ENCODE assay signal across 17 cellular contexts in genomic region chr16:2773188-2773968, GRCh38. TPM values are rescaled to one million over a fixed set of nuclear protein-coding genes. Genes with fewer than 3 reads are reported as not detected.
DNase-seq lines count a peak whose midpoint lies in the region; ATAC-seq and TF ChIP-seq lines count a peak whose summit lies in the region.
"Had no signal": no experiment of that assay in that cellular context is flagged by ENCODE, and none has a peak within 500 bp of the region (broad histone marks: within the 10 kb centered on the region; RNA-seq: fewer than 3 reads in every experiment).

No MANE protein-coding gene starts in this region.

- H3F3A ChIP-seq in PC-3 (ENCODE audit: low read length, unreplicated experiment) = no peaks in the 10 kb centered on the region

- H3K4me3 Mint-ChIP-seq in activated naive CD4-positive, alpha-beta T cell treated with anti-CD3 and anti-CD28 coated beads for 36 hours = no peak overlapping the region
- no peak overlapping the region for H3K4me3 Mint-ChIP-seq in activated naive CD4-positive, alpha-beta T cell treated with anti-CD3 and anti-CD28 coated beads, Interleukin-2, amount 10 ng/mL, durations not matched to agents 7 days and 5 days
- no peak overlapping the region for H3K4me3 Mint-ChIP-seq in stimulated activated memory B cell treated with anti-CD40 and anti-IgM and Interleukin-4, amounts not matched to agents 10 μg/mL and 1 μg/mL and 100 μg/mL, for 72 hours

- H3K9me3 Mint-ChIP-seq in activated naive CD4-positive, alpha-beta T cell treated with anti-CD3 and anti-CD28 coated beads for 36 hours = no peaks in the 10 kb centered on the region
- H3K9me3 Mint-ChIP-seq in activated naive CD4-positive, alpha-beta T cell treated with anti-CD3 and anti-CD28 coated beads, Interleukin-2, amount 10 ng/mL, durations not matched to agents 7 days and 5 days = no peaks in the 10 kb centered on the region
- H3K9me3 Mint-ChIP-seq in stimulated activated memory B cell treated with anti-CD40 and anti-IgM and Interleukin-4, amounts not matched to agents 10 μg/mL and 1 μg/mL and 100 μg/mL, for 72 hours = no peaks in the 10 kb centered on the region

- POLR2A ChIA-PET in PC-3 (lab: Charles Lee; ENCODE audit: unreplicated experiment) = no interaction called here

- CTCF ChIA-PET in activated naive CD4-positive, alpha-beta T cell treated with anti-CD3 and anti-CD28 coated beads for 36 hours (lab: Charles Lee) = no interaction called here
- CTCF ChIA-PET in activated naive CD4-positive, alpha-beta T cell treated with anti-CD3 and anti-CD28 coated beads, Interleukin-2, amount 10 ng/mL, durations not matched to agents 7 days and 5 days (lab: Charles Lee) = interaction anchor here (0.6 kb wide), 1 partner anchor 8 kb away, joined by 3 read pairs; no protein-coding TSS in a partner anchor
- CTCF ChIA-PET in PC-3 (lab: Charles Lee) = no interaction called here

- H3K27me3 ChIP-seq in PC-3 (ENCODE audit: low read length) = no peaks in the 10 kb centered on the region
- H3K27me3 ChIP-seq: gastroesophageal sphincter, SJCRH30 had no signal

- no peak for TF ChIP-seq CTCF in PC-3 (conservative IDR thresholded peaks at IDR 0.05; ENCODE audit: low read depth, low read length)

- peaks cover 32% of the 10 kb centered on the region for H3K4me1 Mint-ChIP-seq in activated naive CD4-positive, alpha-beta T cell treated with anti-CD3 and anti-CD28 coated beads for 36 hours (ENCODE audit: low read depth)
- H3K4me1 Mint-ChIP-seq in activated naive CD4-positive, alpha-beta T cell treated with anti-CD3 and anti-CD28 coated beads, Interleukin-2, amount 10 ng/mL, durations not matched to agents 7 days and 5 days = peaks cover 29% of the 10 kb centered on the region
- peaks cover 49% of the 10 kb centered on the region for H3K4me1 Mint-ChIP-seq in stimulated activated memory B cell treated with anti-CD40 and anti-IgM and Interleukin-4, amounts not matched to agents 10 μg/mL and 1 μg/mL and 100 μg/mL, for 72 hours

- no peak for ATAC-seq in PC-3
- no peak for ATAC-seq in stimulated activated memory B cell treated with anti-CD40 and anti-IgM and Interleukin-4, amounts not matched to agents 10 μg/mL and 1 μg/mL and 100 μg/mL, for 72 hours
- ATAC-seq: gastroesophageal sphincter, left lobe of liver had no signal

- H3K79me2 ChIP-seq in PC-3 (ENCODE audit: low read length) = peaks cover 51% of the 10 kb centered on the region

- BruUV-seq in PC-3 (replicated peaks; lab: Mats Ljungman, UMichigan) = no TSS peak

- H3K27ac ChIP-seq in PC-3 (ENCODE audit: low read length) (peak overlapping the region; percentile 23; the same call in 1 of the 2 replicates), epithelial cell of prostate (peak overlapping the region; percentile 68)
- H3K27ac ChIP-seq: SJCRH30, VCaP had no signal

- intact Hi-C loops in activated naive CD4-positive, alpha-beta T cell treated with anti-CD3 and anti-CD28 coated beads for 36 hours (cut with micrococcal nuclease) = no loop called here
- intact Hi-C loops in PC-3 (cut with micrococcal nuclease) = loop anchor here (10.0 kb wide), 1 partner anchor 51 kb away; no protein-coding TSS in a partner anchor

- peaks cover 17% of the 10 kb centered on the region for H3K36me3 ChIP-seq in PC-3 (ENCODE audit: low read depth, low read length)

- no peak overlapping the region for H3K4me2 ChIP-seq in PC-3 (ENCODE audit: low read length)

- H3K27me3 Mint-ChIP-seq in activated naive CD4-positive, alpha-beta T cell treated with anti-CD3 and anti-CD28 coated beads for 36 hours (ENCODE audit: low read depth) = no peaks in the 10 kb centered on the region
- no peaks in the 10 kb centered on the region for H3K27me3 Mint-ChIP-seq in activated naive CD4-positive, alpha-beta T cell treated with anti-CD3 and anti-CD28 coated beads, Interleukin-2, amount 10 ng/mL, durations not matched to agents 7 days and 5 days
- no peaks in the 10 kb centered on the region for H3K27me3 Mint-ChIP-seq in stimulated activated memory B cell treated with anti-CD40 and anti-IgM and Interleukin-4, amounts not matched to agents 10 μg/mL and 1 μg/mL and 100 μg/mL, for 72 hours

- no peaks in the 10 kb centered on the region for H3K9me2 ChIP-seq in PC-3 (replicated peaks; ENCODE audit: low read length)

- H2AFZ ChIP-seq in PC-3 (ENCODE audit: low read length) = no peak overlapping the region

- H3K9me3 ChIP-seq in PC-3 (ENCODE audit: low read length) = no peaks in the 10 kb centered on the region
- H3K9me3 ChIP-seq: gastroesophageal sphincter, SJCRH30 had no signal

- DNase-seq in activated naive CD4-positive, alpha-beta T cell treated with anti-CD3 and anti-CD28 coated beads for 36 hours = peak; percentile 4
- no peak for DNase-seq in activated naive CD4-positive, alpha-beta T cell treated with anti-CD3 and anti-CD28 coated beads, Interleukin-2, amount 10 ng/mL, durations not matched to agents 7 days and 5 days
- DNase-seq in PC-3 (peak; percentile 50), epithelial cell of prostate (ENCODE audit: low read depth, low spot score) (no peak), HPDE6-E6E7 (ENCODE audit: extremely low spot score) (no peak), cortex of kidney (lab: John Stamatoyannopoulos, UW) (no peak), hippocampal formation (lab: John Stamatoyannopoulos, UW) (no peak)
- DNase-seq: ACHN; activated effector memory CD4-positive, alpha-beta T cell treated with Interleukin-2 at 50 U/mL for 16 hours; NCI-H510A; stimulated activated CD4-positive, alpha-beta T cell treated with anti-CD3 and anti-CD28 coated beads, Interleukin-4, amount 100 ng/mL, for 4 hours had no signal

- H3K27ac Mint-ChIP-seq in activated naive CD4-positive, alpha-beta T cell treated with anti-CD3 and anti-CD28 coated beads for 36 hours = no peak overlapping the region
- no peak overlapping the region for H3K27ac Mint-ChIP-seq in activated naive CD4-positive, alpha-beta T cell treated with anti-CD3 and anti-CD28 coated beads, Interleukin-2, amount 10 ng/mL, durations not matched to agents 7 days and 5 days
- peak overlapping the region; percentile 7 for H3K27ac Mint-ChIP-seq in stimulated activated memory B cell treated with anti-CD40 and anti-IgM and Interleukin-4, amounts not matched to agents 10 μg/mL and 1 μg/mL and 100 μg/mL, for 72 hours

- peaks cover 34% of the 10 kb centered on the region for H3K36me3 Mint-ChIP-seq in activated naive CD4-positive, alpha-beta T cell treated with anti-CD3 and anti-CD28 coated beads for 36 hours (ENCODE audit: low read depth)
- peaks cover 40% of the 10 kb centered on the region for H3K36me3 Mint-ChIP-seq in activated naive CD4-positive, alpha-beta T cell treated with anti-CD3 and anti-CD28 coated beads, Interleukin-2, amount 10 ng/mL, durations not matched to agents 7 days and 5 days
- peaks cover 39% of the 10 kb centered on the region for H3K36me3 Mint-ChIP-seq in stimulated activated memory B cell treated with anti-CD40 and anti-IgM and Interleukin-4, amounts not matched to agents 10 μg/mL and 1 μg/mL and 100 μg/mL, for 72 hours

- no peak overlapping the region for H3K9ac ChIP-seq in PC-3 (ENCODE audit: low read length)

- no peaks in the 10 kb centered on the region for H4K20me1 ChIP-seq in PC-3 (ENCODE audit: low read length)

- H3K4me1 ChIP-seq in PC-3 (ENCODE audit: insufficient read depth, low read length) = peaks cover 17% of the 10 kb centered on the region

- H3K4me3 ChIP-seq in PC-3 (ENCODE audit: low read length) = no peak overlapping the region
- H3K4me3 ChIP-seq: gastroesophageal sphincter, SJCRH30 had no signal

RNA-seq across cellular contexts. Expression of gene ELOB, which starts 3.7 kb away (rescaled TPM):
- 100 to 1,000 TPM; 177 to 189 TPM for total RNA-seq in activated naive CD4-positive, alpha-beta T cell treated with anti-CD3 and anti-CD28 coated beads for 36 hours
- 203 and 289 TPM in 2 replicates for total RNA-seq in PC-3 (2014; rRNA removed)

RNA-seq across cellular contexts. Expression of gene PRSS33, which starts 14.0 kb away (rescaled TPM):
- under 1 TPM; 0.12 to 0.17 TPM for total RNA-seq in activated naive CD4-positive, alpha-beta T cell treated with anti-CD3 and anti-CD28 coated beads for 36 hours
- total RNA-seq in PC-3 (2014; rRNA removed) = 0.11 TPM in 1 of 2 replicates, not detected in the other
- total RNA-seq: Daoy, gastroesophageal sphincter, left lobe of liver, SJCRH30 had no signal

RNA-seq across cellular contexts. Expression of gene SRRM2, which starts 20.9 kb away (rescaled TPM):
- 100 to 1,000 TPM; 607 to 649 TPM for total RNA-seq in activated naive CD4-positive, alpha-beta T cell treated with anti-CD3 and anti-CD28 coated beads for 36 hours
- 72.6 and 182 TPM in 2 replicates for total RNA-seq in PC-3 (2014; rRNA removed)

RNA-seq across cellular contexts. Expression of gene PRSS41, which starts 24.9 kb away (rescaled TPM):
- not detected for total RNA-seq in activated naive CD4-positive, alpha-beta T cell treated with anti-CD3 and anti-CD28 coated beads for 36 hours
- not detected in 2 replicates for total RNA-seq in PC-3 (2014; rRNA removed)
- total RNA-seq: Daoy, gastroesophageal sphincter, left lobe of liver, SJCRH30 had no signal

RNA-seq across cellular contexts. Expression of gene PRSS21, which starts 43.7 kb away (rescaled TPM):
- 1 to 10 TPM; 3.3 to 4.1 TPM for total RNA-seq in activated naive CD4-positive, alpha-beta T cell treated with anti-CD3 and anti-CD28 coated beads for 36 hours
- total RNA-seq in PC-3 (2014; rRNA removed) = not detected in 2 replicates
- total RNA-seq: Daoy, gastroesophageal sphincter, left lobe of liver, SJCRH30 had no signal

Comparison
In these comparisons a context has a peak if more than half of its experiments do, and no peak if none do; other contexts are left out.
1. DNase-seq: peak in activated naive CD4-positive, alpha-beta T cell treated with anti-CD3 and anti-CD28 coated beads for 36 hours (single experiment) and PC-3 (single experiment); none in activated naive CD4-positive, alpha-beta T cell treated with anti-CD3 and anti-CD28 coated beads, Interleukin-2, amount 10 ng/mL, durations not matched to agents 7 days and 5 days (single experiment), epithelial cell of prostate (single experiment), HPDE6-E6E7 (single experiment), cortex of kidney (single experiment) and hippocampal formation (0 of 2).